In the genomic region with DNA sequence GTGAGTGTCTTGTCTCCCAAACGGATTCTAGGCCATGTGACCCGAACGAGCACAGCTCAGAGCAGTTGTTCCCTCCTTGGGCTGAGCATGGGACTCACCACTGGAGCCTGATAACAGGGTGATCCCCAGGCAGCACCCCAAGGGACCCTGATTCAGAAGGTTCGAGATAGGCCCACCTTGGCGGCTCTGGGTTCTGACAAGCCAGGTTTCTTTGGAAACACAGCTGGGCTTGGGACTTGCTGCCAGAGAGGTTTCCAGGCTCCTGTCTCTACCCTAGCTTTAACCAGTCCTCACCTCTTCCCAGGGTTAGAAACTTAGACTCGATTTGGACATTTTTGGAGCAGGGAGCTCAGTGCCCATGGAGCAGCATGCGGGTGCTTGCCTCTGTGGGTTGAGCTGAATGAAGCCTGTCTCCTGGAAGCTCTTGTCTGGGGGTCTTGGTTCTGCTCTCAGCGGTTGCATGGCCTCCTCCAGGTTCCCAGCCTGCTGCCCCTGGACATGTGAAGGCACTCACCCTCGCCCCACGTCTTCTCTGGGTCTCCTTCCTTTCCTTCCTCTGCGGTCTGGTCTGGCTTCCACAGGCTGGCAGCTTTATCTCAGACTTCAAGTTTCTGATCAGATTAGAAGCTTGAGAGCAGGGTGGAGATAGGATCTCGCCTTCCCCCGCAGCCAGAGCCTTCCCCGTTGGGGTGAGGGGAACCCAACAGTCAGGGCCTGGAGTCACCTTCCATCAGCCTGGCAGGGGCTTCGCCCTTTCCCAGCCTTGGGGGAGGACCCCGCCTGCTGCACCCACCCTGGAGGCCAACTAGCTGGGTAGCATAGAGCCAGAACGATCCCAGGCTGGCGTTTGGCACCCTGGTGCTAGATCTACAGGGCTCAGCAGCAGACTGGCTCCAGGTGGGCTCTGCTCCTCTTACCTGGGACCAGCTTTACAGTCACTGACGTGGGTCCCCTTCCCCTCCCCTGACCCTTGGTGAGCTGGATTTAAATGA, we compare ENCODE assay signal across 1 cellular context.
TF ChIP-seq lines count a peak whose summit lies in the region.

No MANE protein-coding gene starts in this region.

TF ChIP-seq in IMR-90, 13 proteins besides CTCF, POLR2A, EP300 and RAD21 (continued from another document):
- TF ChIP-seq NFE2L2 (IDR thresholded peaks at IDR 0.05; ENCODE audit: low read depth, low read length) (no peak), CEBPB (IDR thresholded peaks at IDR 0.05; ENCODE audit: low read depth, low read length) (no peak), MXI1 (IDR thresholded peaks at IDR 0.05; ENCODE audit: borderline replicate concordance, low read depth, low read length) (no peak)
- TF ChIP-seq, protein P1, sequence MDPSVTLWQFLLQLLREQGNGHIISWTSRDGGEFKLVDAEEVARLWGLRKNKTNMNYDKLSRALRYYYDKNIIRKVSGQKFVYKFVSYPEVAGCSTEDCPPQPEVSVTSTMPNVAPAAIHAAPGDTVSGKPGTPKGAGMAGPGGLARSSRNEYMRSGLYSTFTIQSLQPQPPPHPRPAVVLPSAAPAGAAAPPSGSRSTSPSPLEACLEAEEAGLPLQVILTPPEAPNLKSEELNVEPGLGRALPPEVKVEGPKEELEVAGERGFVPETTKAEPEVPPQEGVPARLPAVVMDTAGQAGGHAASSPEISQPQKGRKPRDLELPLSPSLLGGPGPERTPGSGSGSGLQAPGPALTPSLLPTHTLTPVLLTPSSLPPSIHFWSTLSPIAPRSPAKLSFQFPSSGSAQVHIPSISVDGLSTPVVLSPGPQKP (IDR thresholded peaks at IDR 0.05; ENCODE audit: borderline replicate concordance, low read depth, low read length) = no peak
- TF ChIP-seq, protein P2, sequence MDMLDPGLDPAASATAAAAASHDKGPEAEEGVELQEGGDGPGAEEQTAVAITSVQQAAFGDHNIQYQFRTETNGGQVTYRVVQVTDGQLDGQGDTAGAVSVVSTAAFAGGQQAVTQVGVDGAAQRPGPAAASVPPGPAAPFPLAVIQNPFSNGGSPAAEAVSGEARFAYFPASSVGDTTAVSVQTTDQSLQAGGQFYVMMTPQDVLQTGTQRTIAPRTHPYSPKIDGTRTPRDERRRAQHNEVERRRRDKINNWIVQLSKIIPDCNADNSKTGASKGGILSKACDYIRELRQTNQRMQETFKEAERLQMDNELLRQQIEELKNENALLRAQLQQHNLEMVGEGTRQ (IDR thresholded peaks at IDR 0.05; ENCODE audit: low read depth, low read length) = no peak
